In genomic region chr12:38316391-38317129, GRCh38 we compare ENCODE assay signal across 8 cellular contexts. TPM values are rescaled to one million over a fixed set of nuclear protein-coding genes. Genes with fewer than 3 reads are reported as not detected.
DNase-seq lines count a peak whose midpoint lies in the region; ATAC-seq and TF ChIP-seq lines count a peak whose summit lies in the region.

Gene ALG10B (plus strand): TSS chr12:38316774. CDS start chr12:38316894, 120 bp downstream.

- ATAC-seq in GM21381 (IDR thresholded peaks at IDR 0.05; ENCODE audit: unreplicated experiment) (peak; percentile 100), mucosa of descending colon (peak; percentile 100)

- H3K79me2 ChIP-seq in OCI-LY3 (ENCODE audit: low read length) = peaks cover 10% of the 10 kb centered on the region

- H2AFZ ChIP-seq in OCI-LY3 (ENCODE audit: low read depth, low read length) = peak within 1 kb of the TSS; percentile 98

- H3K9me3 ChIP-seq in OCI-LY3 (ENCODE audit: insufficient read depth, low read length) (no peaks in the 10 kb centered on the region), mucosa of descending colon (no peaks in the 10 kb centered on the region)

- peak within 1 kb of the TSS; percentile 97 for H3K4me2 ChIP-seq in OCI-LY3 (ENCODE audit: low read length)

- H3K36me3 ChIP-seq in OCI-LY3 (replicated peaks; ENCODE audit: low read depth, low read length) (no peaks in the 10 kb centered on the region), mucosa of descending colon (ENCODE audit: low read depth) (no peaks in the 10 kb centered on the region)

- peak within 1 kb of the TSS; percentile 51 for H3K27ac ChIP-seq in OCI-LY3 (ENCODE audit: low read length)

- H3K4me3 ChIP-seq in OCI-LY3 (ENCODE audit: low read length) = peak within 1 kb of the TSS; percentile 95
- H3K4me3 ChIP-seq in mucosa of descending colon = peak within 1 kb of the TSS; percentile 30

- TF ChIP-seq CTCF in OCI-LY3 (IDR thresholded peaks at IDR 0.05; ENCODE audit: low read depth, low read length) = peak; percentile 66
- TF ChIP-seq CTCF in mucosa of descending colon (IDR thresholded peaks at IDR 0.05) = peak; percentile 33

- no peaks in the 10 kb centered on the region for H3K27me3 ChIP-seq in OCI-LY3 (ENCODE audit: low read depth, low read length)

- intact Hi-C loops in mucosa of descending colon (cut with DNase I, micrococcal nuclease) = loop anchor here (5.0 to 10.0 kb wide), 2 partner anchors 174 to 182 kb away; no protein-coding TSS in a partner anchor

- in situ Hi-C loops in Caki2 (cut with HindIII; ENCODE audit: low pct_unique_long_range_greater_than_20kb, low sequenced_read_pairs) = no loop called here

- no peaks in the 10 kb centered on the region for H4K20me1 ChIP-seq in OCI-LY3 (ENCODE audit: insufficient read depth, low read length)

- DNase-seq in Caki2 (ENCODE audit: low read depth) = peak; percentile 96
- DNase-seq in HUDEP-2 (lab: John Stamatoyannopoulos, UW; ENCODE audit: unreplicated experiment in 76 of 76) = peak; percentile 12 to 95 (median 88)
- DNase-seq in activated T-cell treated with anti-CD3 and anti-CD28 coated beads for 1 hour (ENCODE audit: low read depth) = peak; percentile 88
- peak; percentile 64 for DNase-seq in epidermal melanocyte (ENCODE audit: insufficient read length, low spot score)
- peak; percentile 92 to 94 (median 93) for DNase-seq in mucosa of descending colon
- peak; percentile 88 for DNase-seq in stimulated activated CD8-positive, alpha-beta memory T cell treated with anti-CD3 and anti-CD28 coated beads, Interleukin-4, amount 100 ng/mL, for 24 hours (ENCODE audit: low read depth)

- H3K9ac ChIP-seq in OCI-LY3 (ENCODE audit: low read length) = peak within 1 kb of the TSS; percentile 98

- peaks cover 10% of the 10 kb centered on the region for H3K4me1 ChIP-seq in OCI-LY3 (ENCODE audit: low read length)
- no peaks in the 10 kb centered on the region for H3K4me1 ChIP-seq in mucosa of descending colon (ENCODE audit: low read depth)

RNA-seq across cellular contexts. Expression of gene ALG10B, which starts in this region (rescaled TPM):
- 8.4 and 8.7 TPM in 2 replicates for total RNA-seq in Caki2 (2014; rRNA removed; shearing (Covaris generic); ENCODE audit: low replicate concordance)
- total RNA-seq in mucosa of descending colon = 1 to 10 TPM; 4.3 to 6.3 (median 4.6) TPM

Comparison
In these comparisons a context has a peak if more than half of its experiments do, and no peak if none do; other contexts are left out.
1. Peak in every context shown above with its lines: DNase-seq, ATAC-seq, H3K4me3 ChIP-seq and H3K27ac ChIP-seq.